In the genomic region with DNA sequence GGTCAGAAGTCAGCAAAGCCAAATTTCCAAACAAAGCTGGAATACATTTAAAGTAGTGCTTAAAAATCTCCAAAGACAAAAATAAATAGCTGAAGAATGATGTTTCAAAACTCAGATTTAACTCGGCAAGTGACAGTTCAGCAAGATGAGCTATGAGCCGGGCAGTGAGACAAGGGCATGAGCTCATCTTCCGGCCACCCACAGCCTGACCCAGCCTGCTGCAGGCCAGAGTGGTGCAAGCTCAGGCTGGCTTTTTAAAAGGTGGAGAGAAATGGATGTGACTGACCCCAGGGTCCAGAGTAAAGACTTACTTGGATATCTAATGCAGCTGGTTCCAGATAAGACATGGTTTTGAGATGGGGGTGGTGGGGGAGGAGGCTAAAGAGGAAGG, we compare ENCODE assay signal across 11 cellular contexts.
DNase-seq lines count a peak whose midpoint lies in the region; ATAC-seq, FAIRE-seq and TF ChIP-seq lines count a peak whose summit lies in the region.
"Had no signal": no experiment of that assay in that cellular context is flagged by ENCODE, and none has a peak within 500 bp of the region (broad histone marks: within the 10 kb centered on the region; RNA-seq: fewer than 3 reads in every experiment).

No MANE protein-coding gene starts in this region.

- peak; percentile 67 for DNase-seq in HTR-8/SVneo (ENCODE audit: insufficient read length, low spot score)
- no peak for DNase-seq in epithelial cell of prostate (ENCODE audit: low read depth, low spot score)
- peak; percentile 65 for DNase-seq in mesenchymal stem cell
- peak; percentile 56 for DNase-seq in testis
- no peak for DNase-seq in NCI-H1694 treated with DMSO at 0.1 percent for 48 hours (lab: John Stamatoyannopoulos, UW)
- DNase-seq in inferior parietal cortex (ENCODE audit: extremely low spot score), result no peak
- no peak for DNase-seq in stimulated activated CD4-positive, alpha-beta T cell treated with anti-CD3 and anti-CD28 coated beads, Interleukin-4, amount 100 ng/mL, for 4 hours
- DNase-seq: activated effector memory CD4-positive, alpha-beta T cell treated with Interleukin-2 at 50 U/mL for 16 hours; NCI-H2171 had no signal

- peak overlapping the region in 1 of 2 experiments; percentile 16 for H3K4me3 ChIP-seq in mesenchymal stem cell (ENCODE audit: insufficient read depth in 1 of 2, low read depth in 1 of 2, low read length in 2 of 2)
- H3K4me3 ChIP-seq in testis, result no peak overlapping the region

- intact Hi-C loops in testis (cut with DNase I; ENCODE audit: low total_unique reads), result no loop called here

- no peaks in the 10 kb centered on the region for H3K79me1 ChIP-seq in mesenchymal stem cell (replicated peaks; ENCODE audit: low read length, poor library complexity, severe bottlenecking)

- H3K23ac ChIP-seq in mesenchymal stem cell (ENCODE audit: low read length in 2 of 2), result no peak overlapping the region

- H4K8ac ChIP-seq in mesenchymal stem cell (ENCODE audit: low read length), result no peak overlapping the region

- H2BK120ac ChIP-seq in mesenchymal stem cell (ENCODE audit: low read depth, low read length), result no peak overlapping the region

- H3K9me3 ChIP-seq in mesenchymal stem cell (ENCODE audit: control insufficient read depth, low read length), result peaks cover 5% of the 10 kb centered on the region
- H3K9me3 ChIP-seq in testis, result no peaks in the 10 kb centered on the region

- no peaks in the 10 kb centered on the region for H3K27me3 ChIP-seq in mesenchymal stem cell (ENCODE audit: control insufficient read depth in 1 of 2, insufficient read depth in 1 of 2, low read length in 2 of 2)
- no peaks in the 10 kb centered on the region for H3K27me3 ChIP-seq in testis

- H2BK15ac ChIP-seq in mesenchymal stem cell (ENCODE audit: low read depth, poor library complexity, severe bottlenecking), result no peak overlapping the region

- 4% methylated on average over 3 of the region's 3 CpGs for WGBS in mesenchymal stem cell
- 25 to 40% methylated on average over 3 of the region's 3 CpGs for WGBS in testis, 2 donors

- no peak overlapping the region for H3K4ac ChIP-seq in mesenchymal stem cell (ENCODE audit: low read depth in 1 of 2, low read length in 2 of 2)

- H3K18ac ChIP-seq in mesenchymal stem cell (ENCODE audit: low read depth in 1 of 2, low read length in 2 of 2), result no peak overlapping the region

- H2BK5ac ChIP-seq in mesenchymal stem cell (ENCODE audit: low read depth, low read length, poor library complexity, severe bottlenecking), result peak overlapping the region; percentile 36

- H4K91ac ChIP-seq in mesenchymal stem cell (ENCODE audit: low read length), result no peak overlapping the region

- H3K4me1 ChIP-seq in mesenchymal stem cell (ENCODE audit: control insufficient read depth, insufficient read depth, low read depth, low read length) (peaks cover 9% of the 10 kb centered on the region), testis (peaks cover 13% of the 10 kb centered on the region)

- no peak for ATAC-seq in GM21528 (IDR thresholded peaks at IDR 0.05; ENCODE audit: low FRiP score, unreplicated experiment)

- no peak overlapping the region for H2BK12ac ChIP-seq in mesenchymal stem cell (ENCODE audit: low read length in 2 of 2)

- no peaks in the 10 kb centered on the region for H3K36me3 ChIP-seq in mesenchymal stem cell (ENCODE audit: control insufficient read depth in 1 of 2, insufficient read depth in 2 of 2, low read depth in 1 of 2, low read length in 2 of 2)
- H3K36me3 ChIP-seq in testis (ENCODE audit: low read depth, missing control alignments), result no peaks in the 10 kb centered on the region

- no peak for TF ChIP-seq CTCF in testis (IDR thresholded peaks at IDR 0.05)

- H3K14ac ChIP-seq in mesenchymal stem cell (ENCODE audit: low read length in 2 of 2), result no peak overlapping the region

- no peak overlapping the region for H3K4me2 ChIP-seq in mesenchymal stem cell (ENCODE audit: low read length, poor library complexity, severe bottlenecking)

- FAIRE-seq in HTR-8/SVneo (lab: Jason Lieb, UNC), result peak; percentile 94
- FAIRE-seq: frontal cortex had no signal

- no peak for TF ChIP-seq POLR2A in testis (IDR thresholded peaks at IDR 0.05)

- no peak overlapping the region for H2AFZ ChIP-seq in mesenchymal stem cell (ENCODE audit: low read depth, low read length)

- peak overlapping the region; percentile 43 for H3K9ac ChIP-seq in mesenchymal stem cell (ENCODE audit: low read length)

- H3K27ac ChIP-seq in epithelial cell of prostate (peak overlapping the region; percentile 59), mesenchymal stem cell (ENCODE audit: low read length, poor library complexity, severe bottlenecking) (peak overlapping the region; percentile 92), testis (peak overlapping the region in 1 of 2 donors; percentile 39)

- H2AK5ac ChIP-seq in mesenchymal stem cell (ENCODE audit: low read length, severe bottlenecking), result no peak overlapping the region

Comparison
In these comparisons a context has a peak if more than half of its experiments do, and no peak if none do; other contexts are left out.
1. DNase-seq: peak in HTR-8/SVneo (single experiment), mesenchymal stem cell (single experiment) and testis (single experiment); none in epithelial cell of prostate (single experiment), NCI-H1694 treated with DMSO at 0.1 percent for 48 hours (single experiment), inferior parietal cortex (single experiment) and stimulated activated CD4-positive, alpha-beta T cell treated with anti-CD3 and anti-CD28 coated beads, Interleukin-4, amount 100 ng/mL, for 4 hours (0 of 2).